12 cellular contexts compared by ENCODE assay signal in genomic region chr1:234732260-234732659, GRCh38.
DNase-seq lines count a peak whose midpoint lies in the region; ATAC-seq, FAIRE-seq and TF ChIP-seq lines count a peak whose summit lies in the region.
"Had no signal": no experiment of that assay in that cellular context is flagged by ENCODE, and none has a peak within 500 bp of the region (broad histone marks: within the 10 kb centered on the region; RNA-seq: fewer than 3 reads in every experiment).

No MANE protein-coding gene starts in this region.

- no peak overlapping the region for H3K9ac ChIP-seq in HepG2 (ENCODE audit: insufficient read depth, low read depth, low read length)

- POLR2A ChIA-PET in HepG2 (lab: Yijun Ruan, JAX), result interaction anchor here (0.7 to 4.1 kb wide), 4 partner anchors 8 to 240 kb away, joined by 4 to 35 read pairs (median 8); no protein-coding TSS in a partner anchor
- POLR2A ChIA-PET in activated CD8-positive, alpha-beta T cell treated with anti-CD3 and anti-CD28 coated beads for 36 hours (lab: Charles Lee), result interaction anchor here (0.6 to 1.5 kb wide), 5 partner anchors 8 to 351 kb away, joined by 3 to 5 read pairs (median 3); no protein-coding TSS in a partner anchor

- H4K20me1 ChIP-seq in HepG2 (ENCODE audit: insufficient read depth, low read length), result no peaks in the 10 kb centered on the region

- peaks cover 66% of the 10 kb centered on the region for H3K4me1 Mint-ChIP-seq in activated CD8-positive, alpha-beta T cell treated with anti-CD3 and anti-CD28 coated beads for 36 hours (ENCODE audit: low read depth)
- H3K4me1 Mint-ChIP-seq in type B pancreatic cell (ENCODE audit: unreplicated experiment), result peaks cover 65% of the 10 kb centered on the region

- H3K27me3 ChIP-seq in HepG2 (ENCODE audit: control insufficient read depth in 1 of 2, insufficient read depth in 2 of 2, low read length in 2 of 2) (no peaks in the 10 kb centered on the region), right lobe of liver (no peaks in the 10 kb centered on the region), foreskin keratinocyte (no peaks in the 10 kb centered on the region)

- no peaks in the 10 kb centered on the region for H3K9me3 Mint-ChIP-seq in activated CD8-positive, alpha-beta T cell treated with anti-CD3 and anti-CD28 coated beads for 36 hours
- H3K9me3 Mint-ChIP-seq in type B pancreatic cell, result no peaks in the 10 kb centered on the region

- DNase-seq in HepG2 (ENCODE audit: low spot score), result no peak
- no peak for DNase-seq in right lobe of liver
- no peak for DNase-seq in activated CD8-positive, alpha-beta T cell treated with anti-CD3 and anti-CD28 coated beads for 36 hours
- no peak for DNase-seq in foreskin keratinocyte
- DNase-seq in type B pancreatic cell (ENCODE audit: extremely low spot score, unreplicated experiment), result no peak
- DNase-seq in D721Med (ENCODE audit: insufficient read length, low spot score), result no peak
- DNase-seq in NCI-H446 (lab: John Stamatoyannopoulos, UW), result no peak
- DNase-seq: cerebellar nuclear complex, NCI-H1436 treated with DMSO at 0.1 percent for 48 hours, NCI-H524 treated with DMSO at 0.1 percent for 48 hours had no signal

- no peak for TF ChIP-seq POLR2A in HepG2 (IDR thresholded peaks at IDR 0.05; ENCODE audit: insufficient read depth in 1 of 2, low read depth in 2 of 2, low read length in 2 of 2)
- no peak for TF ChIP-seq POLR2A in right lobe of liver (IDR thresholded peaks at IDR 0.05)

- H3K36me3 Mint-ChIP-seq in activated CD8-positive, alpha-beta T cell treated with anti-CD3 and anti-CD28 coated beads for 36 hours (ENCODE audit: low read depth), result no peaks in the 10 kb centered on the region
- no peaks in the 10 kb centered on the region for H3K36me3 Mint-ChIP-seq in type B pancreatic cell

- no peak for TF ChIP-seq EP300 in HepG2 (IDR thresholded peaks at IDR 0.05; ENCODE audit: low read depth in 2 of 2, low read length in 2 of 2)
- TF ChIP-seq EP300 in HepG2 (CRISPR knock-in tag; IDR thresholded peaks at IDR 0.05; ENCODE audit: borderline replicate concordance), result no peak

- no peak overlapping the region for H3K4me3 Mint-ChIP-seq in activated CD8-positive, alpha-beta T cell treated with anti-CD3 and anti-CD28 coated beads for 36 hours
- no peak overlapping the region for H3K4me3 Mint-ChIP-seq in type B pancreatic cell

- no peak overlapping the region for H3K4me2 ChIP-seq in HepG2 (ENCODE audit: low read depth, low read length)

- WGBS in HepG2 (ENCODE audit: low lambda C conversion rate), result 96% methylated on average over 9 of the region's 9 CpGs
- 92% methylated on average over 8 of the region's 9 CpGs for WGBS in right lobe of liver (ENCODE audit: insufficient coverage, low coverage, low lambda C conversion rate, missing lambda C conversion rate)

- H2AFZ ChIP-seq in HepG2 (ENCODE audit: low read length), result no peak overlapping the region

- H3K4me1 ChIP-seq in HepG2 (ENCODE audit: insufficient read depth, low read length), result peaks cover 90% of the 10 kb centered on the region
- peaks cover 0 to 4% (median 3%) of the 10 kb centered on the region in 4 donors for H3K4me1 ChIP-seq in right lobe of liver
- H3K4me1 ChIP-seq in foreskin keratinocyte, result peaks cover 17% of the 10 kb centered on the region

- CTCF ChIA-PET in HepG2 (lab: Yijun Ruan, JAX; ENCODE audit: low intra/inter-chr PET ratio, low total read pairs), result no interaction called here
- CTCF ChIA-PET in activated CD8-positive, alpha-beta T cell treated with anti-CD3 and anti-CD28 coated beads for 36 hours (lab: Charles Lee), result interaction anchor here (0.9 to 1.7 kb wide), 2 partner anchors 9 to 35 kb away, joined by 3 to 7 read pairs; no protein-coding TSS in a partner anchor

- no TSS peak for BruUV-seq in HepG2 (replicated peaks; lab: Mats Ljungman, UMichigan)

- in situ Hi-C loops in HepG2 (cut with HindIII; ENCODE audit: extremely low pct_ligation_motif_present, low pct_unique_long_range_greater_than_20kb), result no loop called here

- no peaks in the 10 kb centered on the region for H3K9me3 ChIP-seq in HepG2 (ENCODE audit: low read length)
- no peaks in the 10 kb centered on the region for H3K9me3 ChIP-seq in right lobe of liver

- intact Hi-C loops in HepG2 (cut with micrococcal nuclease; ENCODE audit: unreplicated experiment), result no loop called here
- intact Hi-C loops in right lobe of liver (cut with DNase I), result no loop called here
- intact Hi-C loops in activated CD8-positive, alpha-beta T cell treated with anti-CD3 and anti-CD28 coated beads for 36 hours (cut with micrococcal nuclease), result loop anchor here (5.0 kb wide), 2 partner anchors 230 to 280 kb away; no protein-coding TSS in a partner anchor

- peak overlapping the region; percentile 94 for H3K27ac Mint-ChIP-seq in activated CD8-positive, alpha-beta T cell treated with anti-CD3 and anti-CD28 coated beads for 36 hours
- H3K27ac Mint-ChIP-seq in type B pancreatic cell, result peak overlapping the region; percentile 30

- H3K79me2 ChIP-seq in HepG2 (ENCODE audit: insufficient read depth, low read length), result no peaks in the 10 kb centered on the region

- TF ChIP-seq CTCF in HepG2 (CRISPR knock-in tag; IDR thresholded peaks at IDR 0.05) (no peak), right lobe of liver (IDR thresholded peaks at IDR 0.05) (no peak), foreskin keratinocyte (conservative IDR thresholded peaks at IDR 0.05) (no peak), type B pancreatic cell (conservative IDR thresholded peaks at IDR 0.05) (no peak), D721Med (IDR thresholded peaks at IDR 0.05; ENCODE audit: insufficient read depth, missing control alignments) (no peak)
- TF ChIP-seq CTCF in activated CD8-positive, alpha-beta T cell treated with anti-CD3 and anti-CD28 coated beads for 36 hours (IDR thresholded peaks at IDR 0.05), result no peak

- no peak for FAIRE-seq in HepG2 (lab: Jason Lieb, UNC)
- FAIRE-seq in D721Med (lab: Jason Lieb, UNC), result no peak

- H3K36me3 ChIP-seq in HepG2 (replicated peaks in 1 of 2; ENCODE audit: control insufficient read depth in 1 of 2, insufficient read depth in 2 of 2, low read length in 2 of 2), result no peaks in the 10 kb centered on the region
- no peaks in the 10 kb centered on the region for H3K36me3 ChIP-seq in right lobe of liver

- no peak overlapping the region for H3K4me3 ChIP-seq in HepG2 (replicated peaks in 1 of 3; ENCODE audit: insufficient read depth in 1 of 3, low read depth in 2 of 3, low read length in 3 of 3)
- H3K4me3 ChIP-seq in right lobe of liver, result no peak overlapping the region

- H3K27me3 Mint-ChIP-seq in activated CD8-positive, alpha-beta T cell treated with anti-CD3 and anti-CD28 coated beads for 36 hours, result no peaks in the 10 kb centered on the region
- H3K27me3 Mint-ChIP-seq in type B pancreatic cell, result no peaks in the 10 kb centered on the region

- TF ChIP-seq RAD21 in HepG2 (CRISPR knock-in tag; IDR thresholded peaks at IDR 0.05), result no peak

- H3K27ac ChIP-seq in HepG2 (ENCODE audit: extremely low read length, insufficient read depth, low read length) (peak overlapping the region; percentile 22), right lobe of liver (no peak overlapping the region), foreskin keratinocyte (peak overlapping the region; percentile 58)
- H3K27ac ChIP-seq: C4-2B had no signal

- no peak for ATAC-seq in HepG2
- ATAC-seq in right lobe of liver, result no peak
- no peak for ATAC-seq in activated CD8-positive, alpha-beta T cell treated with anti-CD3 and anti-CD28 coated beads for 36 hours
- no peak for ATAC-seq in foreskin keratinocyte
- ATAC-seq in GM19467 (IDR thresholded peaks at IDR 0.05; ENCODE audit: unreplicated experiment), result no peak

TF ChIP-seq in HepG2, 621 proteins besides CTCF, POLR2A, EP300 and RAD21:
- TF ChIP-seq ZNF121 (CRISPR knock-in tag; IDR thresholded peaks at IDR 0.05), result peak; percentile 75; the same call in 1 of the 2 replicates
- TF ChIP-seq PLRG1 (conservative IDR thresholded peaks at IDR 0.05), result no peak
- no peak for TF ChIP-seq XBP1 (CRISPR knock-in tag; IDR thresholded peaks at IDR 0.05)
- no peak for TF ChIP-seq MXI1 (IDR thresholded peaks at IDR 0.05; ENCODE audit: borderline replicate concordance, low read depth, low read length)
- peak; percentile 23; the same call in 1 of the 2 replicates for TF ChIP-seq ZMYM3 (CRISPR knock-in tag; IDR thresholded peaks at IDR 0.05)

Comparison
In these comparisons a context has a peak if more than half of its experiments do, and no peak if none do; other contexts are left out.
1. H3K27ac ChIP-seq: peak in HepG2 (single experiment) and foreskin keratinocyte (single experiment); none in right lobe of liver (0 of 3).